7 cellular contexts compared by ENCODE assay signal in the genomic region with DNA sequence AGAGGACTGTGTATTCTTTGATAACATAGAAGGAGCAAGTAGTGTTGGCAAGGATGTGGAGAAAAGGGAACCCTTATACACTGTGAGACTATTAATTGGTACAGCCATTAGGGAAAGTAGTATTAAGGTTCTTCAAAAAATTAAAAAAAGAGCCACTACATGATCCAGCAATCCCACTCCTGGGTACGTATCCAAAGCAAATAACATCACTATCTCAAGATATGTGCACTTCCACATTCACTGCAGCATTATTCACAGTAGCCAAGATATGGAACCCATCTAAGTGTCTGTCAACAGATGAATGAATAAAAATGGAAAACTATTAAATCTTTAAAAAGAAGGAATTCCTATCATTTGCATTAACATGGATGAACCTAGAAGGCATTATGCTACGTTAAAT.
"Had no signal": no experiment of that assay in that cellular context is flagged by ENCODE, and none has a peak within 500 bp of the region (broad histone marks: within the 10 kb centered on the region; RNA-seq: fewer than 3 reads in every experiment).

No MANE protein-coding gene starts in this region.

- H3K27ac Mint-ChIP-seq: HFFc6 had no signal

- DNase-seq: GOT3, H7, HFFc6 had no signal

- H3K9me3 ChIP-seq: HAP-1 had no signal

- H3K4me3 Mint-ChIP-seq: HFFc6 had no signal

- ATAC-seq: HCT116 had no signal

- H3K36me3 ChIP-seq: HAP-1 had no signal

- H3K9me3 Mint-ChIP-seq: HFFc6 had no signal

- H2AFZ ChIP-seq: GM23248 had no signal

- H3K4me1 ChIP-seq: HAP-1 had no signal

- H3K27ac ChIP-seq: GM23248 had no signal

- H3K9ac ChIP-seq: GM23248 had no signal

- H3K4me3 ChIP-seq: GM23248, HAP-1 had no signal

- FAIRE-seq: HTR-8/SVneo had no signal
